In genomic region chr15:31295660-31296059, GRCh38 we compare ENCODE assay signal across 20 cellular contexts. TPM values are rescaled to one million over a fixed set of nuclear protein-coding genes. Genes with fewer than 3 reads are reported as not detected.
DNase-seq lines count a peak whose midpoint lies in the region; ATAC-seq, FAIRE-seq and TF ChIP-seq lines count a peak whose summit lies in the region.
"Had no signal": no experiment of that assay in that cellular context is flagged by ENCODE, and none has a peak within 500 bp of the region (broad histone marks: within the 10 kb centered on the region; RNA-seq: fewer than 3 reads in every experiment).

No MANE protein-coding gene starts in this region.

- no peak for ATAC-seq in natural killer cell
- no peak for ATAC-seq in natural killer cell treated with Interleukin-12 subunit alpha and Interleukin-12 subunit beta and Interleukin-15 and Interleukin-18, amount 100 ng/mL, for 72 hours
- no peak for ATAC-seq in activated T-cell treated with anti-CD3 and anti-CD28 coated beads, Interleukin-2, amount 50 U/mL, for 72 hours (replicated peaks in 1 of 2)
- ATAC-seq in activated naive CD4-positive, alpha-beta T cell treated with anti-CD3 and anti-CD28 coated beads, Interleukin-2, amount 50 U/mL, for 72 hours: no peak
- ATAC-seq: CD8-positive, alpha-beta T cell; stimulated activated effector memory CD8-positive, alpha-beta T cell treated with anti-CD3 and anti-CD28 coated beads, Interleukin-12 subunit alpha, Interleukin-12 subunit beta, amount 100 ng/mL, for 72 hours had no signal

- DNase-seq in natural killer cell: peak; percentile 3
- no peak for DNase-seq in natural killer cell treated with Interleukin-12 subunit alpha and Interleukin-12 subunit beta and Interleukin-15 and Interleukin-18, amount 100 ng/mL, for 72 hours (ENCODE audit: low spot score)
- peak; percentile 40 for DNase-seq in ecto neural progenitor cell (ENCODE audit: low spot score)
- DNase-seq in osteocyte (ENCODE audit: extremely low spot score, unreplicated experiment): peak; percentile 63
- DNase-seq in D721Med (ENCODE audit: insufficient read length, low spot score): no peak
- DNase-seq in coronary artery (ENCODE audit: low spot score): no peak
- DNase-seq in activated T-cell treated with anti-CD3 and anti-CD28 coated beads, Interleukin-2, amount 50 U/mL, for 72 hours: no peak
- no peak for DNase-seq in activated naive CD4-positive, alpha-beta T cell treated with anti-CD3 and anti-CD28 coated beads, Interleukin-2, amount 50 U/mL, for 72 hours (ENCODE audit: low spot score in 2 of 2)
- DNase-seq: activated naive CD4-positive, alpha-beta T cell; central memory CD4-positive, alpha-beta T cell; effector CD4-positive, alpha-beta T cell; foreskin melanocyte; islet precursor cell; NCI-H1694; transverse colon had no signal

- intact Hi-C loops in natural killer cell (cut with micrococcal nuclease): no loop called here

- H3K4me1 Mint-ChIP-seq in natural killer cell (no peaks in the 10 kb centered on the region), osteocyte (ENCODE audit: unreplicated experiment) (peaks cover 20% of the 10 kb centered on the region)
- H3K4me1 Mint-ChIP-seq in natural killer cell treated with Interleukin-12 subunit alpha and Interleukin-12 subunit beta and Interleukin-15 and Interleukin-18, amount 100 ng/mL, for 72 hours (ENCODE audit: low read depth in 2 of 2): peaks cover 0 to 12% of the 10 kb centered on the region in 2 donors
- no peaks in the 10 kb centered on the region for H3K4me1 Mint-ChIP-seq in activated T-cell treated with anti-CD3 and anti-CD28 coated beads, Interleukin-2, amount 50 U/mL, for 72 hours (ENCODE audit: low read depth)

- H3K4me3 Mint-ChIP-seq in natural killer cell: no peak overlapping the region
- no peak overlapping the region for H3K4me3 Mint-ChIP-seq in natural killer cell treated with Interleukin-12 subunit alpha and Interleukin-12 subunit beta and Interleukin-15 and Interleukin-18, amount 100 ng/mL, for 72 hours
- no peak overlapping the region for H3K4me3 Mint-ChIP-seq in osteocyte (ENCODE audit: unreplicated experiment)
- H3K4me3 Mint-ChIP-seq in activated T-cell treated with anti-CD3 and anti-CD28 coated beads, Interleukin-2, amount 50 U/mL, for 72 hours: no peak overlapping the region
- H3K4me3 Mint-ChIP-seq: CD8-positive, alpha-beta T cell; memory B cell; stimulated activated effector memory CD8-positive, alpha-beta T cell treated with anti-CD3 and anti-CD28 coated beads, Interleukin-12 subunit alpha, Interleukin-12 subunit beta, amount 100 ng/mL, for 72 hours had no signal

- H3K9me3 Mint-ChIP-seq in natural killer cell (no peaks in the 10 kb centered on the region), osteocyte (ENCODE audit: unreplicated experiment) (no peaks in the 10 kb centered on the region)
- no peaks in the 10 kb centered on the region for H3K9me3 Mint-ChIP-seq in natural killer cell treated with Interleukin-12 subunit alpha and Interleukin-12 subunit beta and Interleukin-15 and Interleukin-18, amount 100 ng/mL, for 72 hours
- H3K9me3 Mint-ChIP-seq in activated T-cell treated with anti-CD3 and anti-CD28 coated beads, Interleukin-2, amount 50 U/mL, for 72 hours: no peaks in the 10 kb centered on the region
- H3K9me3 Mint-ChIP-seq in activated naive CD4-positive, alpha-beta T cell treated with anti-CD3 and anti-CD28 coated beads, Interleukin-2, amount 50 U/mL, for 72 hours: no peaks in the 10 kb centered on the region
- H3K9me3 Mint-ChIP-seq: CD8-positive, alpha-beta T cell; memory B cell; stimulated activated effector memory CD8-positive, alpha-beta T cell treated with anti-CD3 and anti-CD28 coated beads, Interleukin-12 subunit alpha, Interleukin-12 subunit beta, amount 100 ng/mL, for 72 hours had no signal

- H3K27ac ChIP-seq in coronary artery: no peak overlapping the region
- H3K27ac ChIP-seq: ovary had no signal

- H3K27ac Mint-ChIP-seq in natural killer cell (no peak overlapping the region), osteocyte (ENCODE audit: unreplicated experiment) (no peak overlapping the region)
- H3K27ac Mint-ChIP-seq in natural killer cell treated with Interleukin-12 subunit alpha and Interleukin-12 subunit beta and Interleukin-15 and Interleukin-18, amount 100 ng/mL, for 72 hours: no peak overlapping the region
- H3K27ac Mint-ChIP-seq in activated T-cell treated with anti-CD3 and anti-CD28 coated beads, Interleukin-2, amount 50 U/mL, for 72 hours: no peak overlapping the region
- H3K27ac Mint-ChIP-seq in activated naive CD4-positive, alpha-beta T cell treated with anti-CD3 and anti-CD28 coated beads, Interleukin-2, amount 50 U/mL, for 72 hours: no peak overlapping the region
- H3K27ac Mint-ChIP-seq: CD8-positive, alpha-beta T cell; memory B cell; stimulated activated effector memory CD8-positive, alpha-beta T cell treated with anti-CD3 and anti-CD28 coated beads, Interleukin-12 subunit alpha, Interleukin-12 subunit beta, amount 100 ng/mL, for 72 hours had no signal

- FAIRE-seq in D721Med (lab: Jason Lieb, UNC): no peak
- FAIRE-seq: H54 had no signal

- H3K4me3 ChIP-seq in coronary artery: no peak overlapping the region
- H3K4me3 ChIP-seq: ovary, transverse colon had no signal

- no peaks in the 10 kb centered on the region for H3K36me3 Mint-ChIP-seq in natural killer cell
- no peaks in the 10 kb centered on the region for H3K36me3 Mint-ChIP-seq in natural killer cell treated with Interleukin-12 subunit alpha and Interleukin-12 subunit beta and Interleukin-15 and Interleukin-18, amount 100 ng/mL, for 72 hours
- no peaks in the 10 kb centered on the region for H3K36me3 Mint-ChIP-seq in osteocyte (ENCODE audit: unreplicated experiment)
- H3K36me3 Mint-ChIP-seq in activated T-cell treated with anti-CD3 and anti-CD28 coated beads, Interleukin-2, amount 50 U/mL, for 72 hours (ENCODE audit: insufficient read depth in 2 of 2): no peaks in the 10 kb centered on the region
- H3K36me3 Mint-ChIP-seq in activated naive CD4-positive, alpha-beta T cell treated with anti-CD3 and anti-CD28 coated beads, Interleukin-2, amount 50 U/mL, for 72 hours: no peaks in the 10 kb centered on the region
- H3K36me3 Mint-ChIP-seq: CD8-positive, alpha-beta T cell had no signal

- TF ChIP-seq CTCF in natural killer cell (IDR thresholded peaks at IDR 0.05) (no peak), osteocyte (IDR thresholded peaks at IDR 0.05) (no peak), D721Med (IDR thresholded peaks at IDR 0.05; ENCODE audit: insufficient read depth, missing control alignments) (no peak), coronary artery (IDR thresholded peaks at IDR 0.05) (no peak)

- H3K27me3 Mint-ChIP-seq in natural killer cell (ENCODE audit: low read depth in 2 of 2) (peaks cover 17 to 18% of the 10 kb centered on the region in 2 donors), osteocyte (ENCODE audit: unreplicated experiment) (peaks cover 62% of the 10 kb centered on the region)
- peaks cover 17 to 21% of the 10 kb centered on the region in 2 donors for H3K27me3 Mint-ChIP-seq in natural killer cell treated with Interleukin-12 subunit alpha and Interleukin-12 subunit beta and Interleukin-15 and Interleukin-18, amount 100 ng/mL, for 72 hours
- H3K27me3 Mint-ChIP-seq in activated T-cell treated with anti-CD3 and anti-CD28 coated beads, Interleukin-2, amount 50 U/mL, for 72 hours (ENCODE audit: low read depth): peaks cover 19% of the 10 kb centered on the region

RNA-seq across cellular contexts. Expression of gene KLF13, which starts 31.0 kb away (rescaled TPM):
- 100 to 1,000 TPM; 277 to 328 (median 300) TPM for total RNA-seq in natural killer cell
- 100 to 1,000 TPM in 1 of 2 donors, 10 to 100 TPM in 1; 95.1 to 153 TPM for total RNA-seq in natural killer cell treated with Interleukin-12 subunit alpha and Interleukin-12 subunit beta and Interleukin-15 and Interleukin-18, amount 100 ng/mL, for 72 hours
- 54.5 and 57.7 TPM in 2 replicates for total RNA-seq in osteocyte
- total RNA-seq in activated T-cell treated with anti-CD3 and anti-CD28 coated beads, Interleukin-2, amount 50 U/mL, for 72 hours: 100 to 1,000 TPM; 260 to 273 TPM
- total RNA-seq in activated naive CD4-positive, alpha-beta T cell treated with anti-CD3 and anti-CD28 coated beads, Interleukin-2, amount 50 U/mL, for 72 hours: 100 to 1,000 TPM; 124 to 161 TPM

Comparison
In these comparisons a context has a peak if more than half of its experiments do, and no peak if none do; other contexts are left out.
1. DNase-seq: peak in natural killer cell (single experiment), ecto neural progenitor cell (single experiment) and osteocyte (single experiment); none in natural killer cell treated with Interleukin-12 subunit alpha and Interleukin-12 subunit beta and Interleukin-15 and Interleukin-18, amount 100 ng/mL, for 72 hours (single experiment), D721Med (single experiment), coronary artery (single experiment), activated T-cell treated with anti-CD3 and anti-CD28 coated beads, Interleukin-2, amount 50 U/mL, for 72 hours (0 of 2) and activated naive CD4-positive, alpha-beta T cell treated with anti-CD3 and anti-CD28 coated beads, Interleukin-2, amount 50 U/mL, for 72 hours (0 of 2).